ENCODE assay signal across 31 cellular contexts in the genomic region with DNA sequence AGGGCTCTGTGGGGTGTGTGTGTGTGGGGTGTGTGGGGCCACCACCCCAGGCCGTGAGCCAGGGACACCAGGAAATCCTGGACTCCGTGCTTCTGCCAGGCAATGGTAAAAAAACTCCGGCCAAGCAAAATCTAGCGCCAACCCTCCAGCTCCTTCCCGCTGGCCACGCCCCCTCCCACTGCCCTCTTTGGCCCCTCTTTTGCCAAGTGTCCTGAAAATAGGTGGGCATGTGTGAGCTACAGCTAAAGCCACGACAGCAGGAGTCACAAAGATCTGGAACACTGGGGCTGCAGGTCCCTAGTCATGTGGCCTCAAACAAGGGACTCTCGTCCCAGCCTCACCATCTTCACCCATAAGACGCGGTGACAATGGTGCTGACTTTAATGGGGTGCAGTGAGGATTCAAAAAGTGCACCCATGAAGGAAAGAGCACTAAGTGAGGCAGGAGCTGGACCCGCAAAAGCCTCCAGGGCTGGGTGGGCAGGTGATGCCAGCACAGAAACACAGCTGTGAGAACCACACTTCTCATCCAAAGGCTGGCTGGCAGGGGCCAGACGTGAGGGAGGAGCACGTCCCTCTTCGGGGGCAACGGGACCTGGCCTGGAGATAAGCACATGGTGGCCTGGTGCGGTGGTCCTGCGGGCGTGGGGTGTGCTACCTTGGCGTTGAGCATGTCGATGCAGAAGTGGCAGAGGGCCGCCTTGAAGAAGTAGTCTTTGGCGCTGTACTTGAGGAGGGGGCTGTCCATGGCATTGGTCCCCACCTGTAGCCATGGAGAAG. TPM values are rescaled to one million over a fixed set of nuclear protein-coding genes. Genes with fewer than 3 reads are reported as not detected.
A peak's percentile ranks its signal among the peaks of the same experiment; 100 is the strongest.
DNase-seq lines count a peak whose midpoint lies in the region; ATAC-seq and TF ChIP-seq lines count a peak whose summit lies in the region.
"Had no signal": no experiment of that assay in that cellular context is flagged by ENCODE, and none has a peak within 500 bp of the region (broad histone marks: within the 10 kb centered on the region; RNA-seq: fewer than 3 reads in every experiment).

No MANE protein-coding gene starts in this region.

- no peak for ATAC-seq in activated CD4-positive, CD25-positive, alpha-beta regulatory T cell treated with anti-CD3 and anti-CD28 coated beads, Interleukin-2, amount 50 U/mL, for 24 hours
- ATAC-seq: activated CD8-positive, alpha-beta memory T cell treated with anti-CD3 and anti-CD28 coated beads, Interleukin-2, amount 10 ng/mL, durations not matched to agents 7 days and 5 days had no signal

- no peaks in the 10 kb centered on the region for H3K4me1 ChIP-seq in endodermal cell (ENCODE audit: control insufficient read depth, insufficient read depth, low read length)

- H3K4me3 ChIP-seq in endodermal cell (ENCODE audit: low read length) = no peak overlapping the region
- H3K4me3 ChIP-seq: heart left ventricle, lung, PC-9, stomach had no signal

- H3K9ac ChIP-seq in endodermal cell (ENCODE audit: extremely low read depth, low read length, poor library complexity, severe bottlenecking) = no peak overlapping the region

- POLR2A ChIA-PET in activated CD4-positive, alpha-beta T cell treated with anti-CD3 and anti-CD28 coated beads, Interleukin-2, amount 10 ng/mL, durations not matched to agents 7 days and 5 days (lab: Charles Lee) = interaction anchor here (0.6 kb wide), 1 partner anchor 22 kb away, joined by 13 read pairs; no protein-coding TSS in a partner anchor

- peaks cover 22% of the 10 kb centered on the region for H3K36me3 ChIP-seq in endodermal cell (ENCODE audit: control insufficient read depth, insufficient read depth, low read length)

- H3K4me3 Mint-ChIP-seq in activated CD4-positive, alpha-beta T cell treated with anti-CD3 and anti-CD28 coated beads, Interleukin-2, amount 10 ng/mL, durations not matched to agents 7 days and 5 days = no peak overlapping the region
- H3K4me3 Mint-ChIP-seq in endodermal cell = no peak overlapping the region
- H3K4me3 Mint-ChIP-seq: activated CD8-positive, alpha-beta memory T cell treated with anti-CD3 and anti-CD28 coated beads, Interleukin-2, amount 10 ng/mL, durations not matched to agents 7 days and 5 days; nephron; T-helper 2 cell treated with Interferon-gamma antibody and Interleukin-4, amounts not matched to agents 5 μg/mL and 100 μg/mL, for 36 hours; type B pancreatic cell had no signal

- WGBS in endodermal cell (ENCODE audit: insufficient coverage in 1 of 2, insufficient read length in 1 of 2), 2 experiments = 92 to 94% methylated on average over 18 to 22 of the region's 22 CpGs

- TF ChIP-seq CTCF in VCaP (conservative IDR thresholded peaks at IDR 0.05) = no peak
- no peak for TF ChIP-seq CTCF in endodermal cell (conservative IDR thresholded peaks at IDR 0.05)

- no peaks in the 10 kb centered on the region for H3K9me3 ChIP-seq in endodermal cell (ENCODE audit: control insufficient read depth, low read length)
- H3K9me3 ChIP-seq: Caco-2, heart left ventricle, stomach had no signal

- no peak for DNase-seq in activated CD4-positive, alpha-beta T cell treated with anti-CD3 and anti-CD28 coated beads, Interleukin-2, amount 10 ng/mL, durations not matched to agents 7 days and 5 days
- no peak for DNase-seq in activated CD4-positive, alpha-beta T cell treated with anti-CD3 and anti-CD28 coated beads, Interleukin-2, amount 50 U/mL, for 4 hours
- DNase-seq in endodermal cell (no peak), substantia nigra (lab: John Stamatoyannopoulos, UW) (peak in 1 of 49 donors; percentile 64), HUDEP-2 (lab: John Stamatoyannopoulos, UW; ENCODE audit: unreplicated experiment in 76 of 76) (no peak), iPS-NIHi7 (ENCODE audit: extremely low spot score) (no peak)
- DNase-seq: 8988T; activated CD8-positive, alpha-beta memory T cell treated with anti-CD3 and anti-CD28 coated beads, Interleukin-2, amount 10 ng/mL, durations not matched to agents 7 days and 5 days; activated naive CD4-positive, alpha-beta T cell; activated T-cell treated with anti-CD3 and anti-CD28 coated beads, Interleukin-2, amount 50 U/mL, for 48 hours; Caco-2; cerebellar nuclear complex; DMS53; foreskin melanocyte; kidney; NCI-H146; NCI-H226; NCI-H69; PC-9; retina; Right ventricle myocardium superior; stimulated activated CD4-positive, alpha-beta T cell treated with anti-CD3 and anti-CD28 coated beads, Interleukin-2, amount 100 ng/mL, for 24 hours; stomach had no signal

- CTCF ChIA-PET in activated CD4-positive, alpha-beta T cell treated with anti-CD3 and anti-CD28 coated beads, Interleukin-2, amount 10 ng/mL, durations not matched to agents 7 days and 5 days (lab: Charles Lee) = interaction anchor here (1.3 to 2.5 kb wide), 3 partner anchors 8 to 252 kb away, joined by 4 to 9 read pairs (median 6); partner anchors contain the start of genes KPTN and NAPA

- H3K27me3 Mint-ChIP-seq in activated CD4-positive, alpha-beta T cell treated with anti-CD3 and anti-CD28 coated beads, Interleukin-2, amount 10 ng/mL, durations not matched to agents 7 days and 5 days = no peaks in the 10 kb centered on the region
- H3K27me3 Mint-ChIP-seq in endodermal cell (ENCODE audit: insufficient read depth) = no peaks in the 10 kb centered on the region
- H3K27me3 Mint-ChIP-seq: activated CD8-positive, alpha-beta memory T cell treated with anti-CD3 and anti-CD28 coated beads, Interleukin-2, amount 10 ng/mL, durations not matched to agents 7 days and 5 days; type B pancreatic cell had no signal

- no peaks in the 10 kb centered on the region for H3K27me3 ChIP-seq in endodermal cell (ENCODE audit: control insufficient read depth, insufficient read depth, low read length, poor library complexity, severe bottlenecking)
- H3K27me3 ChIP-seq: heart left ventricle, stomach had no signal

- H3K9me3 Mint-ChIP-seq in activated CD4-positive, alpha-beta T cell treated with anti-CD3 and anti-CD28 coated beads, Interleukin-2, amount 10 ng/mL, durations not matched to agents 7 days and 5 days = no peaks in the 10 kb centered on the region
- H3K9me3 Mint-ChIP-seq in endodermal cell = no peaks in the 10 kb centered on the region
- H3K9me3 Mint-ChIP-seq: nephron; T-helper 2 cell treated with Interferon-gamma antibody and Interleukin-4, amounts not matched to agents 5 μg/mL and 100 μg/mL, for 36 hours; type B pancreatic cell had no signal

- H3K4me1 Mint-ChIP-seq in activated CD4-positive, alpha-beta T cell treated with anti-CD3 and anti-CD28 coated beads, Interleukin-2, amount 10 ng/mL, durations not matched to agents 7 days and 5 days = peaks cover 17% of the 10 kb centered on the region
- no peaks in the 10 kb centered on the region for H3K4me1 Mint-ChIP-seq in endodermal cell

- H3K27ac Mint-ChIP-seq in activated CD4-positive, alpha-beta T cell treated with anti-CD3 and anti-CD28 coated beads, Interleukin-2, amount 10 ng/mL, durations not matched to agents 7 days and 5 days = peak overlapping the region; percentile 31
- H3K27ac Mint-ChIP-seq in endodermal cell = no peak overlapping the region
- H3K27ac Mint-ChIP-seq: activated CD8-positive, alpha-beta memory T cell treated with anti-CD3 and anti-CD28 coated beads, Interleukin-2, amount 10 ng/mL, durations not matched to agents 7 days and 5 days; nephron; T-helper 2 cell treated with Interferon-gamma antibody and Interleukin-4, amounts not matched to agents 5 μg/mL and 100 μg/mL, for 36 hours; type B pancreatic cell had no signal

- H3K27ac ChIP-seq in VCaP (peak overlapping the region; percentile 21; the same call in 1 of the 2 replicates), endodermal cell (ENCODE audit: low read depth, low read length) (peak overlapping the region; percentile 22), substantia nigra (ENCODE audit: low read depth, low read length, poor library complexity, severe bottlenecking) (peak overlapping the region; percentile 26)
- H3K27ac ChIP-seq: C4-2B, PC-9, stomach had no signal

- peaks cover 17% of the 10 kb centered on the region for H3K36me3 Mint-ChIP-seq in activated CD4-positive, alpha-beta T cell treated with anti-CD3 and anti-CD28 coated beads, Interleukin-2, amount 10 ng/mL, durations not matched to agents 7 days and 5 days (ENCODE audit: low read depth)
- peaks cover 22% of the 10 kb centered on the region for H3K36me3 Mint-ChIP-seq in endodermal cell (ENCODE audit: low read depth)
- H3K36me3 Mint-ChIP-seq: type B pancreatic cell had no signal

RNA-seq across cellular contexts. Expression of gene KPTN, which starts 7.5 kb away (rescaled TPM):
- 10 to 100 TPM; 12.5 to 14.1 TPM for total RNA-seq in activated CD4-positive, alpha-beta T cell treated with anti-CD3 and anti-CD28 coated beads, Interleukin-2, amount 10 ng/mL, durations not matched to agents 7 days and 5 days
- 10 to 100 TPM; 14.7 to 22.9 TPM for total RNA-seq in endodermal cell
- 21.8 TPM for polyA plus RNA-seq in endodermal cell (2013, experiment 1 of 2)
- polyA plus RNA-seq in endodermal cell (2013, experiment 2 of 2) = 15.8 TPM

RNA-seq across cellular contexts. Expression of gene SLC8A2, which starts 19.9 kb away (rescaled TPM):
- not detected for total RNA-seq in activated CD4-positive, alpha-beta T cell treated with anti-CD3 and anti-CD28 coated beads, Interleukin-2, amount 10 ng/mL, durations not matched to agents 7 days and 5 days
- 1 to 10 TPM; 2.5 to 3.6 TPM for total RNA-seq in endodermal cell
- 4.1 TPM for polyA plus RNA-seq in endodermal cell (2013, experiment 1 of 2)
- polyA plus RNA-seq in endodermal cell (2013, experiment 2 of 2) = 2.6 TPM
- total RNA-seq: PC-9 had no signal

RNA-seq across cellular contexts. Expression of gene NAPA, which starts 23.3 kb away (rescaled TPM):
- total RNA-seq in activated CD4-positive, alpha-beta T cell treated with anti-CD3 and anti-CD28 coated beads, Interleukin-2, amount 10 ng/mL, durations not matched to agents 7 days and 5 days = 100 to 1,000 TPM; 121 to 133 TPM
- 10 to 100 TPM; 66.0 to 73.9 TPM for total RNA-seq in endodermal cell
- polyA plus RNA-seq in endodermal cell (2013, experiment 1 of 2) = 65.0 TPM
- polyA plus RNA-seq in endodermal cell (2013, experiment 2 of 2) = 52.9 TPM
